ENCODE assay signal across 9 cellular contexts in the genomic region with DNA sequence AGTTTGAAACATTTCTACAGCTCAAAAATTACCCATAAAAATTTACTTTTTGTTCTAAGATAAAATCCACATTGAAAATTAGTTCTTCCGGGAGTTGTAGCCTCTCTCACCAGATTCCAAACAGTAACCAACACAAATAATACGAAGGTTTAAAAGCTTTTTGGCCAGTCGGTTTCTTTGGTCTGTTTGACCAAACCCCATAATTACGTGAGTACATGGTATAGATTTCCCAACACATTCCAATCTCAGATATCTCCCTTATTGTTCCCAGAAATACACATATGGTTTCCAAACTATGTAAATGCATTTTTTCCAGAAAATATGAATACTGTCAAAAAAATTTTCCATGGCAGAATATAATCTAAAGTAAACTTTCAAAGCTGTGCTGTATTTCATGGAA.
"Had no signal": no experiment of that assay in that cellular context is flagged by ENCODE, and none has a peak within 500 bp of the region (broad histone marks: within the 10 kb centered on the region; RNA-seq: fewer than 3 reads in every experiment).

No MANE protein-coding gene starts in this region.

- H2AFZ ChIP-seq: GM23248, GM23338 had no signal

- H3K4me3 ChIP-seq: GM23248, GM23338, HAP-1 had no signal

- H3K36me3 ChIP-seq: HAP-1 had no signal

- H3K4me1 ChIP-seq: HAP-1 had no signal

- DNase-seq: GM23248, GOT3, H7, H9, HCEC 1CT, HFFc6 had no signal

- H3K4me2 ChIP-seq: GM23338 had no signal

- ATAC-seq: GM23338, HCT116 had no signal

- H3K27ac ChIP-seq: GM23248 had no signal

- H3K9me3 ChIP-seq: HAP-1 had no signal
